Comparison of ENCODE assay signal across 21 cellular contexts in the genomic region with DNA sequence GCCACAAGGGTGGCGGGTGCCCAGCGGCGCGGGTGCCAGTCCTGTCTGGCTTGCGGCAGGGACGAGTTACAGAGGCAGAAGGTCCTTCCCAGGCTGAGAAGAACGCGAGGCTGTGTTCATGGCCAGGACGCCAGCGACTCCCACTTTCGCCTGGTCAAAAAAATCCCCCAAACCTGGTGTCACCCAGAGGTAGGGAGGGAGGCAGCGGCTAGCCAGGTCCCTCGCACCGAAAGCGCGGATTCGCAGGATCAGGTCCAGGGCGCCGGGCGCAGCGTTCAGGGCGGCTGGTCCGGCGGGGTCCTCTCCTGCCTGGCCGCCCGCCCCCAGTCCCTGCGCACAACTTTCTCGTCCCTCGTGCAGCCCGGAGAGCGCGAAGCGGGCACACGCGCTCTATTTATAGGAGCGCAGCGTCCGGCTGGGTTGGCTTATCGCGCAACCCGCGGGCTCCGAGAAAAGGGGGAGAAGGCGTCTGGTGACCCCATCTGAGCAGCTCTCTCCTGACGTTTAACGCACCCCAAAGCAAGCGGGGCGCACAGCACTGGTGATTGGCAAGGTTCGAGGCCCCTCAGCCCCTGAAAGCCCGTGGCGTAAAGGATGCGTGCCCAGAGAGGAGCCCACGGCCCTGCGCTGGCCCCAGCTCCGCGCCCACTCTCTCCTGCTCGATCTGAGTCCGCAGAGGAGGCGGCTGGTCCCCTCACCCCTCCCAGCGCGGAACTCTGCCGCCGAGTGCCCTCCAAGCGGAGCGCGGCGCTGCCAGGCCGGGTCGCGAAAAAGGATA. TPM values are rescaled to one million over a fixed set of nuclear protein-coding genes. Genes with fewer than 3 reads are reported as not detected.
DNase-seq lines count a peak whose midpoint lies in the region; ATAC-seq and TF ChIP-seq lines count a peak whose summit lies in the region.
"Had no signal": no experiment of that assay in that cellular context is flagged by ENCODE, and none has a peak within 500 bp of the region (broad histone marks: within the 10 kb centered on the region; RNA-seq: fewer than 3 reads in every experiment).

No MANE protein-coding gene starts in this region.

- CTCF ChIA-PET in SK-N-SH (lab: Yijun Ruan, JAX) = interaction anchor here (0.8 kb wide), 1 partner anchor 95 kb away, joined by 3 read pairs; no protein-coding TSS in a partner anchor
- CTCF ChIA-PET in CD4-positive, alpha-beta T cell (lab: Charles Lee) = no interaction called here

- no peaks in the 10 kb centered on the region for H4K20me1 ChIP-seq in SK-N-SH (ENCODE audit: insufficient read depth)

- H3K4me3 Mint-ChIP-seq in endodermal cell = no peak overlapping the region
- H3K4me3 Mint-ChIP-seq in CD4-positive, alpha-beta T cell = no peak overlapping the region

- intact Hi-C loops in testis (cut with DNase I; ENCODE audit: low total_unique reads) = no loop called here
- intact Hi-C loops in CD4-positive, alpha-beta T cell (cut with DNase I, micrococcal nuclease) = no loop called here

- ATAC-seq in SK-N-SH treated with all-trans-retinoic acid at 6 μM for 48 hours = no peak
- ATAC-seq in activated naive CD4-positive, alpha-beta T cell treated with anti-CD3 and anti-CD28 coated beads, Interleukin-2, amount 50 U/mL, for 72 hours = no peak
- no peak for ATAC-seq in CD4-positive, alpha-beta T cell (ENCODE audit: poor library complexity)
- ATAC-seq: GM12878, HCT116, K562, Panc1 had no signal

- H3K4me1 Mint-ChIP-seq in endodermal cell = no peaks in the 10 kb centered on the region
- no peaks in the 10 kb centered on the region for H3K4me1 Mint-ChIP-seq in CD4-positive, alpha-beta T cell (ENCODE audit: low read depth)

- TF ChIP-seq EP300 in SK-N-SH (IDR thresholded peaks at IDR 0.05; ENCODE audit: borderline replicate concordance in 1 of 2, low read depth in 1 of 2, low read length in 1 of 2) = no peak

- peaks cover 79% of the 10 kb centered on the region for H3K9me3 Mint-ChIP-seq in endodermal cell
- H3K9me3 Mint-ChIP-seq in activated naive CD4-positive, alpha-beta T cell treated with anti-CD3 and anti-CD28 coated beads, Interleukin-2, amount 50 U/mL, for 72 hours = peaks cover 6 to 10% of the 10 kb centered on the region in 2 donors
- peaks cover 5% of the 10 kb centered on the region for H3K9me3 Mint-ChIP-seq in CD4-positive, alpha-beta T cell

- no peaks in the 10 kb centered on the region for H3K79me2 ChIP-seq in SK-N-SH (ENCODE audit: insufficient read depth)
- H3K79me2 ChIP-seq in mesendoderm (ENCODE audit: control insufficient read depth, insufficient read depth, low read length) = no peaks in the 10 kb centered on the region

- H3K27ac ChIP-seq in SK-N-SH (ENCODE audit: low read depth in 2 of 2, low read length in 1 of 2) (no peak overlapping the region), endodermal cell (ENCODE audit: low read depth, low read length) (no peak overlapping the region), mesendoderm (ENCODE audit: low read depth, low read length) (no peak overlapping the region), testis (no peak overlapping the region)
- no peak overlapping the region for H3K27ac ChIP-seq in CD4-positive, alpha-beta T cell (ENCODE audit: low read depth, low read length)
- H3K27ac ChIP-seq: C4-2B had no signal

- H3F3A ChIP-seq in SK-N-SH (replicated peaks; ENCODE audit: insufficient read depth) = no peaks in the 10 kb centered on the region

- no peaks in the 10 kb centered on the region for H3K27me3 ChIP-seq in SK-N-SH (ENCODE audit: insufficient read depth)
- H3K27me3 ChIP-seq in endodermal cell (ENCODE audit: control insufficient read depth, insufficient read depth, low read length, poor library complexity, severe bottlenecking) = no peaks in the 10 kb centered on the region
- peaks cover 51% of the 10 kb centered on the region for H3K27me3 ChIP-seq in mesendoderm (ENCODE audit: insufficient read depth, low read length, poor library complexity)
- no peaks in the 10 kb centered on the region for H3K27me3 ChIP-seq in testis
- H3K27me3 ChIP-seq in CD4-positive, alpha-beta T cell (ENCODE audit: control insufficient read depth, insufficient read depth, low read length) = peaks cover 33% of the 10 kb centered on the region

- no peak overlapping the region for H3K4ac ChIP-seq in mesendoderm (ENCODE audit: low read depth, low read length)

- DNase-seq in SK-N-SH = peak; percentile 75
- DNase-seq in endodermal cell = peak; percentile 57
- peak; percentile 1 for DNase-seq in mesendoderm
- DNase-seq in testis = no peak
- DNase-seq in activated naive CD4-positive, alpha-beta T cell treated with anti-CD3 and anti-CD28 coated beads, Interleukin-2, amount 50 U/mL, for 72 hours (ENCODE audit: low spot score in 2 of 2) = no peak
- DNase-seq in activated CD8-positive, alpha-beta memory T cell treated with anti-CD3 and anti-CD28 coated beads, Interleukin-2, amount 50 U/mL, for 4 hours = no peak
- no peak for DNase-seq in CD4-positive, alpha-beta T cell
- DNase-seq: 8988T, COR-L47, DMS53, NCI-H1092, NCI-H345, NCI-H69, Right ventricle myocardium superior had no signal

- H2BK15ac ChIP-seq in mesendoderm (replicated peaks; ENCODE audit: low read depth) = no peak overlapping the region

- H2BK120ac ChIP-seq in mesendoderm (ENCODE audit: low read depth, low read length) = no peak overlapping the region

- no peak overlapping the region for H3K23ac ChIP-seq in mesendoderm (ENCODE audit: low read length)

- H3K56ac ChIP-seq in mesendoderm (ENCODE audit: low read length) = peak overlapping the region; percentile 30

- H2AK5ac ChIP-seq in mesendoderm (ENCODE audit: low read length) = no peak overlapping the region

- H2AFZ ChIP-seq in SK-N-SH (ENCODE audit: low read depth) = no peak overlapping the region

- no peaks in the 10 kb centered on the region for H3K79me1 ChIP-seq in mesendoderm (ENCODE audit: low read length)

- no peaks in the 10 kb centered on the region for H3K9me2 ChIP-seq in SK-N-SH

- no peak for TF ChIP-seq CTCF in SK-N-SH (IDR thresholded peaks at IDR 0.05)
- TF ChIP-seq CTCF in endodermal cell (conservative IDR thresholded peaks at IDR 0.05) = no peak
- TF ChIP-seq CTCF in testis (IDR thresholded peaks at IDR 0.05) = no peak
- TF ChIP-seq CTCF in CD4-positive, alpha-beta T cell (IDR thresholded peaks at IDR 0.05) = no peak

- H3K36me3 ChIP-seq in SK-N-SH (replicated peaks in 1 of 2; ENCODE audit: control insufficient read depth in 1 of 2, insufficient read depth in 2 of 2, low read length in 1 of 2) (no peaks in the 10 kb centered on the region), endodermal cell (ENCODE audit: control insufficient read depth, insufficient read depth, low read length) (no peaks in the 10 kb centered on the region), mesendoderm (ENCODE audit: control insufficient read depth, insufficient read depth, low read length) (no peaks in the 10 kb centered on the region), testis (ENCODE audit: low read depth, missing control alignments) (no peaks in the 10 kb centered on the region)

- no peaks in the 10 kb centered on the region for H3K36me3 Mint-ChIP-seq in endodermal cell (ENCODE audit: low read depth)
- H3K36me3 Mint-ChIP-seq in activated naive CD4-positive, alpha-beta T cell treated with anti-CD3 and anti-CD28 coated beads, Interleukin-2, amount 50 U/mL, for 72 hours = peaks cover 6 to 10% of the 10 kb centered on the region in 2 donors
- no peaks in the 10 kb centered on the region for H3K36me3 Mint-ChIP-seq in CD4-positive, alpha-beta T cell (ENCODE audit: low read depth)

- TF ChIP-seq RAD21 in SK-N-SH (IDR thresholded peaks at IDR 0.05; ENCODE audit: low read length) = no peak

- H3K4me3 ChIP-seq in SK-N-SH (ENCODE audit: low read depth in 2 of 2, low read length in 1 of 2) (peak overlapping the region in 1 of 2 experiments; percentile 37; a peak in 2 of 4 replicates), endodermal cell (ENCODE audit: low read length) (no peak overlapping the region), mesendoderm (ENCODE audit: low read length) (no peak overlapping the region), testis (peak overlapping the region; percentile 40)
- H3K4me3 ChIP-seq: GM12878, K562 had no signal

- no peak overlapping the region for H3K27ac Mint-ChIP-seq in endodermal cell
- no peak overlapping the region for H3K27ac Mint-ChIP-seq in activated naive CD4-positive, alpha-beta T cell treated with anti-CD3 and anti-CD28 coated beads, Interleukin-2, amount 50 U/mL, for 72 hours
- H3K27ac Mint-ChIP-seq in CD4-positive, alpha-beta T cell = no peak overlapping the region

- peaks cover 1% of the 10 kb centered on the region for H3K27me3 Mint-ChIP-seq in endodermal cell (ENCODE audit: insufficient read depth)
- peaks cover 42% of the 10 kb centered on the region for H3K27me3 Mint-ChIP-seq in CD4-positive, alpha-beta T cell

- no peak overlapping the region for H3K4me2 ChIP-seq in SK-N-SH
- peak overlapping the region; percentile 34 for H3K4me2 ChIP-seq in mesendoderm (ENCODE audit: low read length)

- TF ChIP-seq POLR2A in testis (IDR thresholded peaks at IDR 0.05) = no peak

- no peak overlapping the region for H2BK5ac ChIP-seq in mesendoderm (ENCODE audit: low read length)

- H4K8ac ChIP-seq in mesendoderm (ENCODE audit: low read depth, low read length) = no peak overlapping the region

- H3K9ac ChIP-seq in SK-N-SH (no peak overlapping the region), endodermal cell (ENCODE audit: extremely low read depth, low read length, poor library complexity, severe bottlenecking) (no peak overlapping the region), mesendoderm (ENCODE audit: low read length) (no peak overlapping the region)

- POLR2A ChIA-PET in SK-N-SH (lab: Yijun Ruan, JAX) = no interaction called here
- POLR2A ChIA-PET in CD4-positive, alpha-beta T cell (lab: Charles Lee) = no interaction called here

- WGBS in SK-N-SH (ENCODE audit: low lambda C conversion rate) = 22% methylated on average over 30 of the region's 70 CpGs
- 88 to 91% methylated on average over 51 to 70 of the region's 70 CpGs for WGBS in endodermal cell (ENCODE audit: insufficient coverage in 1 of 2, insufficient read length in 1 of 2), 2 experiments
- WGBS in mesendoderm (ENCODE audit: extremely low coverage, insufficient coverage, low lambda C conversion rate) = no CpG with 5 or more reads among the region's 70 CpGs
- whole genome bisulfite sequencing in testis, 2 donors = 3% methylated on average over 11 to 66 of the region's 70 CpGs

- H3K18ac ChIP-seq in mesendoderm (ENCODE audit: low read length) = no peak overlapping the region

- H3K4me1 ChIP-seq in SK-N-SH (ENCODE audit: control insufficient read depth in 1 of 2, insufficient read depth in 2 of 2, low read depth in 1 of 2, low read length in 1 of 2) = peaks cover 0 to 19% of the 10 kb centered on the region in 2 experiments; a peak in 1 of 4 replicates
- H3K4me1 ChIP-seq in endodermal cell (ENCODE audit: control insufficient read depth, insufficient read depth, low read length) = no peaks in the 10 kb centered on the region
- no peaks in the 10 kb centered on the region for H3K4me1 ChIP-seq in mesendoderm (ENCODE audit: control insufficient read depth, low read depth, low read length)
- no peaks in the 10 kb centered on the region for H3K4me1 ChIP-seq in testis

- no peaks in the 10 kb centered on the region for H3K9me3 ChIP-seq in SK-N-SH
- peaks cover 72% of the 10 kb centered on the region for H3K9me3 ChIP-seq in endodermal cell (ENCODE audit: control insufficient read depth, low read length)
- H3K9me3 ChIP-seq in testis = no peaks in the 10 kb centered on the region
- no peaks in the 10 kb centered on the region for H3K9me3 ChIP-seq in CD4-positive, alpha-beta T cell (ENCODE audit: control insufficient read depth, low read length)

- H4K5ac ChIP-seq in mesendoderm (ENCODE audit: low read length) = no peak overlapping the region

RNA-seq across cellular contexts. Expression of a gene that starts 0.5 kb away (rescaled TPM):
- polyA plus RNA-seq in SK-N-SH (2012; rRNA removed) = 0.02 TPM in 1 of 2 replicates, not detected in the other
- polyA plus RNA-seq in SK-N-SH (2012; cell fraction: cytosol; rRNA removed) = 0.03 TPM in 2 replicates
- not detected in 2 replicates for polyA plus RNA-seq in SK-N-SH (2012; cell fraction: nucleus; rRNA removed)
- total RNA-seq in endodermal cell = not detected
- polyA plus RNA-seq in endodermal cell (2013, experiment 1 of 2) = not detected
- not detected for polyA plus RNA-seq in endodermal cell (2013, experiment 2 of 2)
- 0.01 TPM for polyA plus RNA-seq in mesendoderm (2013, experiment 1 of 2)
- polyA plus RNA-seq in mesendoderm (2013, experiment 2 of 2) = not detected
- 1 to 10 TPM; 3.1 to 3.4 TPM for total RNA-seq in testis
- polyA plus RNA-seq in testis (ENCODE audit: insufficient read depth, low read depth, low replicate concordance) = 6.0 TPM
- total RNA-seq in activated naive CD4-positive, alpha-beta T cell treated with anti-CD3 and anti-CD28 coated beads, Interleukin-2, amount 50 U/mL, for 72 hours = not detected
- total RNA-seq in CD4-positive, alpha-beta T cell = not detected
- total RNA-seq: GM12878, HT-29, K562, Right ventricle myocardium superior had no signal
- polyA plus RNA-seq: GM12878, K562 had no signal

Comparison
In these comparisons a context has a peak if more than half of its experiments do, and no peak if none do; other contexts are left out.
1. DNase-seq: peak in SK-N-SH (single experiment), endodermal cell (single experiment) and mesendoderm (single experiment); none in testis (single experiment), activated naive CD4-positive, alpha-beta T cell treated with anti-CD3 and anti-CD28 coated beads, Interleukin-2, amount 50 U/mL, for 72 hours (0 of 2), activated CD8-positive, alpha-beta memory T cell treated with anti-CD3 and anti-CD28 coated beads, Interleukin-2, amount 50 U/mL, for 4 hours (single experiment) and CD4-positive, alpha-beta T cell (0 of 10).
2. H3K4me3 ChIP-seq: peak in testis (2 of 2); none in endodermal cell (single experiment) and mesendoderm (single experiment).
3. RNA of a gene that starts 0.5 kb away (total RNA-seq): 3.1 to 3.4 TPM in testis; not detected in endodermal cell, not detected in activated naive CD4-positive, alpha-beta T cell treated with anti-CD3 and anti-CD28 coated beads, Interleukin-2, amount 50 U/mL, for 72 hours and not detected in CD4-positive, alpha-beta T cell; every median in the first group is over 4 times any median in the second.